24 cellular contexts compared by ENCODE assay signal in the genomic region with DNA sequence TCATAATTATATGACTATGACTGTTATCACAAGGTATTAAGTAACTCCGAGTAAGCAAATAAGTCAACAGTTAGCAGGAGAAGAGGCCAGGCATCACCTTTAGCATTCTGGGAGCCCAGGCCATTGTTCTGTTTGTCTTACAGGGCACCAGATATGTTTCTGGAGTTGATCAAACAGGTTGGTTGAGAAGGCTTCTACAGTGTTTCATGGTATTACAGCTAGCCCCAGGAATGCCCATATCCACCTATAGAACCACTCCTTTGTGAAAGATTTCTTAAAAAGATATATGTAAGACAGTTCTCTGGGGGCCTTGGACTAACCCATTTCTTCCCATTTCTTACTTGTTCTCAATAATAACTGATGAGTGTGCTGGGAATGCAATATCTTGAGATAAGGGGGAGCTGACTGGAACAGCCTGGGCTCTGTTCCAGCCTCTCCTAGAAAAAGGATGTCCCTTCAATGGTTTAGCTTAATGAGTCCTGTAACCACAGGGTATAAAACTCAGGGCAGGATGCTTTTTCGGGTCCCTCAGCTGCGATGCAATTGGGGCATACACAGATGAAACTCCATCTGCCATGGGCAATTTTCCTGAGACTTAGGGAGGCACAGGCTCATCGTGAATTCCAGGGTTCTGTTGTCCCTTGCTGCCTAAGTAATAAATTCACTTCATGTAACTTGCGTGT.
"Had no signal": no experiment of that assay in that cellular context is flagged by ENCODE, and none has a peak within 500 bp of the region (broad histone marks: within the 10 kb centered on the region; RNA-seq: fewer than 3 reads in every experiment).

No MANE protein-coding gene starts in this region.

- H3K4me1 ChIP-seq: esophagus squamous epithelium, neural progenitor cell, parathyroid adenoma, right lobe of liver, tibial nerve, upper lobe of right lung, uterus had no signal

- H3K27me3 ChIP-seq: esophagus squamous epithelium, neural progenitor cell, right lobe of liver, tibial nerve, upper lobe of right lung, uterus had no signal

- H3K4me1 Mint-ChIP-seq: naive thymus-derived CD4-positive, alpha-beta T cell; nephron; neural progenitor cell; stimulated activated naive B cell treated with anti-CD40 and anti-IgM and Interleukin-4, amounts not matched to agents 10 μg/mL and 1 μg/mL and 100 μg/mL, for 72 hours had no signal

- H3K9me3 ChIP-seq: esophagus squamous epithelium, right lobe of liver, thoracic aorta, tibial nerve, upper lobe of right lung, uterus had no signal

- H3K4me3 ChIP-seq: coronary artery, esophagus squamous epithelium, neural progenitor cell, right lobe of liver, thoracic aorta, tibial nerve, upper lobe of right lung, uterus had no signal

- DNase-seq: dermis blood vessel endothelial cell; effector memory CD4-positive, alpha-beta T cell; esophagus squamous epithelium; head of caudate nucleus; kidney; mesenchymal stem cell; midbrain; naive thymus-derived CD4-positive, alpha-beta T cell; right lobe of liver; small intestine; stimulated activated CD4-positive, alpha-beta T cell treated with anti-CD3 and anti-CD28 coated beads, Interleukin-15, amount 100 ng/mL, for 24 hours; stimulated activated CD4-positive, alpha-beta T cell treated with anti-CD3 and anti-CD28 coated beads, Interleukin-2, amount 100 ng/mL, for 48 hours; stimulated activated naive B cell treated with anti-CD40 and anti-IgM and Interleukin-4, amounts not matched to agents 10 μg/mL and 1 μg/mL and 100 μg/mL, for 72 hours; upper lobe of right lung; uterus had no signal

- H3K27ac ChIP-seq: coronary artery, esophagus squamous epithelium, neural progenitor cell, parathyroid adenoma, right lobe of liver, thoracic aorta, tibial nerve, upper lobe of right lung, uterus had no signal

- ATAC-seq: left lobe of liver; naive thymus-derived CD4-positive, alpha-beta T cell; stimulated activated naive B cell treated with anti-CD40 and anti-IgM and Interleukin-4, amounts not matched to agents 10 μg/mL and 1 μg/mL and 100 μg/mL, for 72 hours; upper lobe of right lung had no signal

- H3K36me3 Mint-ChIP-seq: neural progenitor cell; stimulated activated naive B cell treated with anti-CD40 and anti-IgM and Interleukin-4, amounts not matched to agents 10 μg/mL and 1 μg/mL and 100 μg/mL, for 72 hours had no signal

- H3K27ac Mint-ChIP-seq: naive thymus-derived CD4-positive, alpha-beta T cell; nephron; neural progenitor cell; progenitor cell of endocrine pancreas; stimulated activated naive B cell treated with anti-CD40 and anti-IgM and Interleukin-4, amounts not matched to agents 10 μg/mL and 1 μg/mL and 100 μg/mL, for 72 hours; stimulated activated naive CD8-positive, alpha-beta T cell treated with anti-CD3 and anti-CD28 coated beads, Interleukin-15, Interleukin-2, amounts not matched to agents 100 ng/mL and 50 ng/mL, for 24 hours had no signal

- H3K4me3 Mint-ChIP-seq: naive thymus-derived CD4-positive, alpha-beta T cell; nephron; neural progenitor cell; stimulated activated naive B cell treated with anti-CD40 and anti-IgM and Interleukin-4, amounts not matched to agents 10 μg/mL and 1 μg/mL and 100 μg/mL, for 72 hours; stimulated activated naive CD8-positive, alpha-beta T cell treated with anti-CD3 and anti-CD28 coated beads, Interleukin-15, Interleukin-2, amounts not matched to agents 100 ng/mL and 50 ng/mL, for 24 hours had no signal

- H3K27me3 Mint-ChIP-seq: progenitor cell of endocrine pancreas; stimulated activated naive B cell treated with anti-CD40 and anti-IgM and Interleukin-4, amounts not matched to agents 10 μg/mL and 1 μg/mL and 100 μg/mL, for 72 hours had no signal

- H3K36me3 ChIP-seq: esophagus squamous epithelium, neural progenitor cell, right lobe of liver, thoracic aorta, tibial nerve, upper lobe of right lung, uterus had no signal
